Comparison of ENCODE assay signal across 8 cellular contexts in genomic region chr11:124799384-124800225, GRCh38. TPM values are rescaled to one million over a fixed set of nuclear protein-coding genes. Genes with fewer than 3 reads are reported as not detected.
DNase-seq lines count a peak whose midpoint lies in the region; ATAC-seq and TF ChIP-seq lines count a peak whose summit lies in the region.

No MANE protein-coding gene starts in this region.

- intact Hi-C loops in OCI-LY7 (cut with micrococcal nuclease; ENCODE audit: unreplicated experiment): loop anchor here (1.0 to 5.0 kb wide), 4 partner anchors 36 to 313 kb away; partner anchors contain the start of gene TMEM218
- intact Hi-C loops in upper lobe of right lung (cut with DNase I): no loop called here

- BruUV-seq in OCI-LY7 (replicated peaks; lab: Mats Ljungman, UMichigan): no TSS peak

- POLR2A ChIA-PET in OCI-LY7 (lab: Charles Lee): interaction anchor here (1.1 to 2.7 kb wide), 15 partner anchors 11 to 127 kb away, joined by 3 to 15 read pairs (median 5); partner anchors contain the start of genes SIAE and SPA17

- DNase-seq in NCI-H510A treated with DMSO at 0.1 percent for 48 hours (lab: John Stamatoyannopoulos, UW) (peak; percentile 41), NCI-H510A (lab: John Stamatoyannopoulos, UW) (no peak), OCI-LY7 (ENCODE audit: low spot score) (peak; percentile 62), foreskin fibroblast (peak; percentile 11 to 61), upper lobe of right lung (peak; percentile 76)
- DNase-seq in activated T-helper 9 cell treated with anti-CD3 and anti-CD28 coated beads, Interleukin-2, amount 50 U/mL, for 16 hours (ENCODE audit: low read depth): peak; percentile 29

- peak overlapping the region; percentile 96 for H2AFZ ChIP-seq in OCI-LY7 (ENCODE audit: low read length)

- peaks cover 44% of the 10 kb centered on the region; the same call in 1 of the 2 replicates for H3K79me2 ChIP-seq in OCI-LY7 (ENCODE audit: insufficient read depth, low read depth, low read length)

- peak overlapping the region; percentile 89 for H3K4me2 ChIP-seq in OCI-LY7 (ENCODE audit: low read length)

- CTCF ChIA-PET in OCI-LY7 (lab: Charles Lee; ENCODE audit: unreplicated experiment): interaction anchor here (0.6 kb wide), 2 partner anchors 82 to 395 kb away, joined by 3 read pairs; no protein-coding TSS in a partner anchor

- H3K4me1 ChIP-seq in OCI-LY7 (ENCODE audit: insufficient read depth, low read length, poor library complexity, severe bottlenecking): peaks cover 37% of the 10 kb centered on the region
- H3K4me1 ChIP-seq in neutrophil (ENCODE audit: control insufficient read depth in 1 of 2, insufficient read depth in 1 of 2, low read depth in 1 of 2, low read length in 1 of 2): peaks cover 16 to 17% of the 10 kb centered on the region in 2 experiments
- peaks cover 28% of the 10 kb centered on the region for H3K4me1 ChIP-seq in upper lobe of right lung

- H3K9me3 ChIP-seq in OCI-LY7 (ENCODE audit: low read length): no peaks in the 10 kb centered on the region
- no peaks in the 10 kb centered on the region for H3K9me3 ChIP-seq in neutrophil
- no peaks in the 10 kb centered on the region for H3K9me3 ChIP-seq in upper lobe of right lung

- H3K27ac ChIP-seq in OCI-LY7 (ENCODE audit: low read depth, low read length, poor library complexity, severe bottlenecking) (peak overlapping the region; percentile 83), neutrophil (peak overlapping the region; percentile 56), upper lobe of right lung (peak overlapping the region; percentile 100)

- H3K27me3 ChIP-seq in neutrophil: peaks cover 83% of the 10 kb centered on the region
- no peaks in the 10 kb centered on the region for H3K27me3 ChIP-seq in upper lobe of right lung

- peak; percentile 30 for ATAC-seq in HG02870 (IDR thresholded peaks at IDR 0.05; ENCODE audit: unreplicated experiment)
- ATAC-seq in upper lobe of right lung: peak; percentile 52

- H3K9me2 ChIP-seq in OCI-LY7 (ENCODE audit: insufficient read depth, low read length): no peaks in the 10 kb centered on the region

- no peaks in the 10 kb centered on the region for H3K36me3 ChIP-seq in OCI-LY7 (ENCODE audit: insufficient read depth, low read length)
- no peaks in the 10 kb centered on the region for H3K36me3 ChIP-seq in neutrophil
- no peaks in the 10 kb centered on the region for H3K36me3 ChIP-seq in upper lobe of right lung

- peak overlapping the region; percentile 94 for H3K4me3 ChIP-seq in OCI-LY7 (ENCODE audit: low read depth, low read length, poor library complexity, severe bottlenecking)
- H3K4me3 ChIP-seq in foreskin fibroblast (ENCODE audit: low read depth in 1 of 2, low read length in 2 of 2): peak overlapping the region; percentile 61 to 69
- H3K4me3 ChIP-seq in neutrophil (ENCODE audit: low read depth in 1 of 2, low read length in 1 of 2): peak overlapping the region; percentile 81 to 94
- peak overlapping the region; percentile 93 for H3K4me3 ChIP-seq in upper lobe of right lung

- peaks cover 6% of the 10 kb centered on the region for H4K20me1 ChIP-seq in OCI-LY7 (ENCODE audit: insufficient read depth, low read length)

- TF ChIP-seq CTCF in OCI-LY7 (conservative IDR thresholded peaks at IDR 0.05; ENCODE audit: low read length) (0 out of 2 replicates have a peak, but pooled peaks have one; percentile 14), foreskin fibroblast (IDR thresholded peaks at IDR 0.05; ENCODE audit: low read depth, low read length) (no peak), neutrophil (IDR thresholded peaks at IDR 0.05) (no peak), upper lobe of right lung (IDR thresholded peaks at IDR 0.05) (no peak)

RNA-seq across cellular contexts. Expression of gene MSANTD2, which starts 0.6 kb away (rescaled TPM):
- total RNA-seq in OCI-LY7 (2014; rRNA removed; shearing (Covaris generic)): 17.7 and 22.1 TPM in 2 replicates
- total RNA-seq in OCI-LY7 (2022) (21.9 and 23.4 TPM in 2 replicates), upper lobe of right lung (13.3 TPM)

RNA-seq across cellular contexts. Expression of gene ESAM, which starts 37.5 kb away (rescaled TPM):
- 0.15 and 0.35 TPM in 2 replicates for total RNA-seq in OCI-LY7 (2014; rRNA removed; shearing (Covaris generic))
- total RNA-seq in OCI-LY7 (2022) (0.49 and 0.83 TPM in 2 replicates), upper lobe of right lung (164 TPM)

RNA-seq across cellular contexts. Expression of gene VSIG2, which starts 47.5 kb away (rescaled TPM):
- total RNA-seq in OCI-LY7 (2014; rRNA removed; shearing (Covaris generic)): not detected in 2 replicates
- total RNA-seq in OCI-LY7 (2022) (not detected in 2 replicates), upper lobe of right lung (40.1 TPM)

RNA-seq across cellular contexts. Expression of gene NRGN, which starts 59.9 kb away (rescaled TPM):
- 3.3 and 6.8 TPM in 2 replicates for total RNA-seq in OCI-LY7 (2014; rRNA removed; shearing (Covaris generic))
- total RNA-seq in OCI-LY7 (2022) (15.3 and 16.9 TPM in 2 replicates), upper lobe of right lung (79.9 TPM)

Comparison
In these comparisons a context has a peak if more than half of its experiments do, and no peak if none do; other contexts are left out.
1. RNA of gene ESAM, which starts 37.5 kb away (total RNA-seq): 164 TPM in upper lobe of right lung (single experiment); 0.15 to 0.83 TPM in OCI-LY7; every median in the first group is over 10 times any median in the second.
2. RNA of gene VSIG2, which starts 47.5 kb away (total RNA-seq): 40.1 TPM in upper lobe of right lung (single experiment); not detected in OCI-LY7; every median in the first group is over 10 times any median in the second.
3. Peak in every context shown above with its lines, with median percentiles within 50 percentile points of each other: H3K27ac ChIP-seq and H3K4me3 ChIP-seq.